Comparison of ENCODE assay signal across 12 cellular contexts in genomic region chr1:8371372-8371991, GRCh38. TPM values are rescaled to one million over a fixed set of nuclear protein-coding genes. Genes with fewer than 3 reads are reported as not detected.
DNase-seq lines count a peak whose midpoint lies in the region; ATAC-seq and TF ChIP-seq lines count a peak whose summit lies in the region.
"Had no signal": no experiment of that assay in that cellular context is flagged by ENCODE, and none has a peak within 500 bp of the region (broad histone marks: within the 10 kb centered on the region; RNA-seq: fewer than 3 reads in every experiment).

No MANE protein-coding gene starts in this region.

- no peak for ATAC-seq in activated CD8-positive, alpha-beta T cell treated with anti-CD3 and anti-CD28 coated beads for 36 hours
- ATAC-seq in GM18502 (IDR thresholded peaks at IDR 0.05; ENCODE audit: poor library complexity, unreplicated experiment): no peak

- H3K4me3 ChIP-seq in HUES64 (ENCODE audit: low read length): no peak overlapping the region
- no peak overlapping the region for H3K4me3 ChIP-seq in testis

- peaks cover 73% of the 10 kb centered on the region for H3K4me1 Mint-ChIP-seq in mesothelial cell of epicardium
- H3K4me1 Mint-ChIP-seq in activated CD8-positive, alpha-beta T cell treated with anti-CD3 and anti-CD28 coated beads for 36 hours (ENCODE audit: low read depth): peaks cover 26% of the 10 kb centered on the region

- H3K27ac ChIP-seq in HUES64 (ENCODE audit: low read depth, low read length) (peak overlapping the region; percentile 38; the same call in 1 of the 2 replicates), caudate nucleus (ENCODE audit: low read depth, low read length) (peak overlapping the region; percentile 86), testis (peak overlapping the region; percentile 56 to 76)
- H3K27ac ChIP-seq: epithelial cell of prostate had no signal

- no peak for TF ChIP-seq CTCF in mesothelial cell of epicardium (IDR thresholded peaks at IDR 0.05; ENCODE audit: unreplicated experiment)
- no peak for TF ChIP-seq CTCF in testis (IDR thresholded peaks at IDR 0.05)
- no peak for TF ChIP-seq CTCF in activated CD8-positive, alpha-beta T cell treated with anti-CD3 and anti-CD28 coated beads for 36 hours (IDR thresholded peaks at IDR 0.05)
- no peak for TF ChIP-seq CTCF in GM10266 (IDR thresholded peaks at IDR 0.05; ENCODE audit: control insufficient read depth, insufficient read depth, low read depth, missing control alignments)

- H3K27me3 ChIP-seq in HUES64 (ENCODE audit: insufficient read depth, low read length) (no peaks in the 10 kb centered on the region), testis (no peaks in the 10 kb centered on the region)

- 0 out of 2 replicates have a peak overlapping the region, but pooled peaks have one; percentile 11 for H3K9ac ChIP-seq in HUES64 (ENCODE audit: low read depth, low read length)

- H3K9me3 Mint-ChIP-seq in mesothelial cell of epicardium: no peaks in the 10 kb centered on the region
- no peaks in the 10 kb centered on the region for H3K9me3 Mint-ChIP-seq in activated CD8-positive, alpha-beta T cell treated with anti-CD3 and anti-CD28 coated beads for 36 hours

- TF ChIP-seq POLR2A in testis (IDR thresholded peaks at IDR 0.05): no peak

- CTCF ChIA-PET in activated CD8-positive, alpha-beta T cell treated with anti-CD3 and anti-CD28 coated beads for 36 hours (lab: Charles Lee): interaction anchor here (1.0 to 1.7 kb wide), 4 partner anchors 10 to 357 kb away, joined by 3 to 5 read pairs (median 4); no protein-coding TSS in a partner anchor

- H3K36me3 ChIP-seq in HUES64 (ENCODE audit: insufficient read depth, low read length): peaks cover 11% of the 10 kb centered on the region; the same call in 1 of the 2 replicates
- no peaks in the 10 kb centered on the region for H3K36me3 ChIP-seq in testis (ENCODE audit: low read depth, missing control alignments)

- POLR2A ChIA-PET in activated CD8-positive, alpha-beta T cell treated with anti-CD3 and anti-CD28 coated beads for 36 hours (lab: Charles Lee): interaction anchor here (1.0 kb wide), 1 partner anchor 26 kb away, joined by 3 read pairs; no protein-coding TSS in a partner anchor

- no peaks in the 10 kb centered on the region for H3K27me3 Mint-ChIP-seq in mesothelial cell of epicardium (ENCODE audit: low read depth)
- no peaks in the 10 kb centered on the region for H3K27me3 Mint-ChIP-seq in activated CD8-positive, alpha-beta T cell treated with anti-CD3 and anti-CD28 coated beads for 36 hours

- DNase-seq in caudate nucleus (lab: John Stamatoyannopoulos, UW) (no peak), mesothelial cell of epicardium (ENCODE audit: low spot score in 2 of 2, unreplicated experiment in 2 of 2) (no peak), testis (peak; percentile 17), GM10266 (ENCODE audit: extremely low spot score) (no peak)
- DNase-seq in activated CD8-positive, alpha-beta T cell treated with anti-CD3 and anti-CD28 coated beads for 36 hours: no peak
- DNase-seq: activated effector memory CD4-positive, alpha-beta T cell treated with Interleukin-2 at 50 U/mL for 16 hours; mammary epithelial cell; NCI-H524 treated with DMSO at 0.1 percent for 48 hours; stimulated activated CD4-positive, alpha-beta T cell treated with anti-CD3 and anti-CD28 coated beads, Interleukin-4, amount 100 ng/mL, for 1 hour had no signal

- peak overlapping the region; percentile 70 for H3K27ac Mint-ChIP-seq in mesothelial cell of epicardium
- H3K27ac Mint-ChIP-seq in activated CD8-positive, alpha-beta T cell treated with anti-CD3 and anti-CD28 coated beads for 36 hours: no peak overlapping the region

- 82% methylated on average over 9 of the region's 9 CpGs for WGBS in HUES64
- 77 to 82% methylated on average over 9 of the region's 9 CpGs for WGBS in testis, 2 donors

- no peaks in the 10 kb centered on the region for H3K9me3 ChIP-seq in HUES64 (ENCODE audit: insufficient read depth, low read depth, low read length)
- no peaks in the 10 kb centered on the region for H3K9me3 ChIP-seq in testis

- intact Hi-C loops in testis (cut with DNase I; ENCODE audit: low total_unique reads): no loop called here
- intact Hi-C loops in activated CD8-positive, alpha-beta T cell treated with anti-CD3 and anti-CD28 coated beads for 36 hours (cut with micrococcal nuclease): no loop called here

- no peak overlapping the region for H3K4me3 Mint-ChIP-seq in mesothelial cell of epicardium
- H3K4me3 Mint-ChIP-seq in activated CD8-positive, alpha-beta T cell treated with anti-CD3 and anti-CD28 coated beads for 36 hours: no peak overlapping the region

- peaks cover 1% of the 10 kb centered on the region for H3K36me3 Mint-ChIP-seq in mesothelial cell of epicardium
- peaks cover 1% of the 10 kb centered on the region for H3K36me3 Mint-ChIP-seq in activated CD8-positive, alpha-beta T cell treated with anti-CD3 and anti-CD28 coated beads for 36 hours (ENCODE audit: low read depth)

- peaks cover 51% of the 10 kb centered on the region for H3K4me1 ChIP-seq in HUES64 (ENCODE audit: insufficient read depth, low read length)
- peaks cover 53% of the 10 kb centered on the region for H3K4me1 ChIP-seq in testis

RNA-seq across cellular contexts. Expression of gene SLC45A1, which starts 53.6 kb away (rescaled TPM):
- 0.95 TPM for polyA plus RNA-seq in HUES64 (2013, experiment 1 of 2)
- polyA plus RNA-seq in HUES64 (2013, experiment 2 of 2): 1.2 TPM
- total RNA-seq in mesothelial cell of epicardium: 4.1 to 4.9 TPM (median 4.9 TPM) in 3 replicates
- total RNA-seq in testis: 1 to 10 TPM; 8.5 to 9.0 TPM
- 5.6 TPM for polyA plus RNA-seq in testis (ENCODE audit: insufficient read depth, low read depth, low replicate concordance)
- total RNA-seq in activated CD8-positive, alpha-beta T cell treated with anti-CD3 and anti-CD28 coated beads for 36 hours: under 1 TPM; 0.16 to 0.56 TPM
